Comparison of ENCODE assay signal across 9 cellular contexts in genomic region chr9:100324594-100325200, GRCh38. TPM values are rescaled to one million over a fixed set of nuclear protein-coding genes. Genes with fewer than 3 reads are reported as not detected.
A peak's percentile ranks its signal among the peaks of the same experiment; 100 is the strongest.
DNase-seq lines count a peak whose midpoint lies in the region; ATAC-seq and TF ChIP-seq lines count a peak whose summit lies in the region.
"Had no signal": no experiment of that assay in that cellular context is flagged by ENCODE, and none has a peak within 500 bp of the region (broad histone marks: within the 10 kb centered on the region; RNA-seq: fewer than 3 reads in every experiment).

No MANE protein-coding gene starts in this region.

- H3K9me3 ChIP-seq in BE2C (no peaks in the 10 kb centered on the region), HCT116 (ENCODE audit: control insufficient read depth in 1 of 2, insufficient read depth in 1 of 2, low read depth in 1 of 2, low read length in 2 of 2) (no peaks in the 10 kb centered on the region), SU-DHL-6 (ENCODE audit: insufficient read depth, low read length) (no peaks in the 10 kb centered on the region), stomach (no peaks in the 10 kb centered on the region)

- CTCF ChIA-PET in HCT116 (lab: Charles Lee) = interaction anchor here (0.6 to 2.7 kb wide), 26 partner anchors 9 to 1162 kb away, joined by 3 to 17 read pairs (median 4); partner anchors contain the start of genes TEX10 and TMEFF1

- H3K4me1 ChIP-seq in BE2C = no peaks in the 10 kb centered on the region; the same call in 1 of the 2 replicates
- H3K4me1 ChIP-seq in HCT116 (ENCODE audit: control insufficient read depth in 1 of 2, insufficient read depth in 2 of 2, low read length in 2 of 2) = no peaks in the 10 kb centered on the region
- peaks cover 0 to 7% (median 0%) of the 10 kb centered on the region in 4 donors for H3K4me1 ChIP-seq in stomach

- H3K27me3 ChIP-seq in BE2C (no peaks in the 10 kb centered on the region), HCT116 (ENCODE audit: insufficient read depth, low read length) (no peaks in the 10 kb centered on the region), SU-DHL-6 (ENCODE audit: low read length) (no peaks in the 10 kb centered on the region), stomach (no peaks in the 10 kb centered on the region)

- BruUV-seq in HCT116 (replicated peaks; lab: Mats Ljungman, UMichigan) = no TSS peak

- H3K4me2 ChIP-seq in HCT116 (ENCODE audit: low read length) (no peak overlapping the region), SU-DHL-6 (ENCODE audit: low read depth, low read length, poor library complexity, severe bottlenecking) (no peak overlapping the region)

- TF ChIP-seq CTCF in BE2C (IDR thresholded peaks at IDR 0.05; ENCODE audit: low read depth, low read length) (peak; percentile 49), HCT116 (IDR thresholded peaks at IDR 0.05 in 2 of 3, conservative IDR thresholded peaks at IDR 0.05 in 1 of 3; ENCODE audit: borderline replicate concordance in 1 of 3, insufficient read depth in 1 of 3, low read depth in 2 of 3, low read length in 2 of 3) (peak; percentile 28 to 62 (median 36); a peak in 4 of 6 replicates), SU-DHL-6 (IDR thresholded peaks at IDR 0.05; ENCODE audit: insufficient read depth, low read length, poor library complexity, severe bottlenecking) (peak; percentile 22), stomach (IDR thresholded peaks at IDR 0.05) (peak in 3 of 7 experiments; percentile 28 to 40 (median 36))

- POLR2A ChIA-PET in HCT116 (lab: Charles Lee) = interaction anchor here (1.4 kb wide), 1 partner anchor 28 kb away, joined by 3 read pairs; the partner anchor contains the start of gene TEX10

- H3K27ac ChIP-seq in HCT116 (ENCODE audit: low read depth, low read length) (no peak overlapping the region), SU-DHL-6 (ENCODE audit: low read depth, low read length) (no peak overlapping the region), stomach (no peak overlapping the region)
- H3K27ac ChIP-seq: HL-60 had no signal

- H3K9ac ChIP-seq in HCT116 (ENCODE audit: low read length) (no peak overlapping the region), SU-DHL-6 (ENCODE audit: low read length) (no peak overlapping the region)

- H4K20me1 ChIP-seq in HCT116 (ENCODE audit: insufficient read depth) (peaks cover 18% of the 10 kb centered on the region; the same call in 1 of the 2 replicates), SU-DHL-6 (ENCODE audit: low read depth, low read length) (peaks cover 8% of the 10 kb centered on the region; the same call in 1 of the 2 replicates)

- ATAC-seq in HCT116 (no peak), HG03280 (IDR thresholded peaks at IDR 0.05; ENCODE audit: unreplicated experiment) (no peak), GM19395 (IDR thresholded peaks at IDR 0.05; ENCODE audit: unreplicated experiment) (no peak), HG02588 (IDR thresholded peaks at IDR 0.05; ENCODE audit: unreplicated experiment) (no peak)

- H3K36me3 ChIP-seq in BE2C (peaks cover 57% of the 10 kb centered on the region), HCT116 (ENCODE audit: control insufficient read depth in 1 of 2, insufficient read depth in 2 of 2, low read length in 2 of 2) (peaks cover 47% of the 10 kb centered on the region in 2 experiments), SU-DHL-6 (ENCODE audit: low read length) (peaks cover 79% of the 10 kb centered on the region), stomach (peaks cover 0 to 62% (median 47%) of the 10 kb centered on the region in 4 donors)

- TF ChIP-seq RAD21 in HCT116 (IDR thresholded peaks at IDR 0.05; ENCODE audit: low read depth) = peak; percentile 37

- WGBS in stomach, 5 donors = 53 to 63% (median 55%) methylated on average over 4 of the region's 4 CpGs

- intact Hi-C loops in HCT116 (cut with micrococcal nuclease) (loop anchor here (2.0 to 5.0 kb wide), 4 partner anchors 273 to 1057 kb away; no protein-coding TSS in a partner anchor), stomach (cut with DNase I; ENCODE audit: low total_unique reads) (no loop called here)

- H3K79me2 ChIP-seq in HCT116 (ENCODE audit: insufficient read depth, low read length) (peaks cover 81% of the 10 kb centered on the region), SU-DHL-6 (ENCODE audit: insufficient read depth, low read length) (peaks cover 15% of the 10 kb centered on the region)

- RAD21 ChIA-PET in HCT116 (lab: Charles Lee; ENCODE audit: low non-redundant PET in 1 of 2, low total read pairs in 2 of 2, uncharacterized antibody in 2 of 2, unreplicated experiment in 2 of 2) = no interaction called here

- DNase-seq in BE2C (no peak), HCT116 (ENCODE audit: low read depth, low spot score) (peak; percentile 27), hepatic stellate cell (ENCODE audit: low spot score) (peak; percentile 21), stomach (no peak)

- peaks cover 35% of the 10 kb centered on the region for H3F3A ChIP-seq in SU-DHL-6 (ENCODE audit: insufficient read depth)

- H2AFZ ChIP-seq in HCT116 (ENCODE audit: low read depth, low read length, poor library complexity, severe bottlenecking) (no peak overlapping the region), SU-DHL-6 (ENCODE audit: low read depth, low read length, severe bottlenecking) (no peak overlapping the region)

- H3K9me2 ChIP-seq in HCT116 (ENCODE audit: insufficient read depth) (no peaks in the 10 kb centered on the region), SU-DHL-6 (replicated peaks; ENCODE audit: insufficient read depth, low read length) (no peaks in the 10 kb centered on the region)

- TF ChIP-seq EP300 in stomach (IDR thresholded peaks at IDR 0.05) = no peak

- TF ChIP-seq POLR2A in HCT116 (IDR thresholded peaks at IDR 0.05; ENCODE audit: borderline replicate concordance, extremely low read depth, insufficient read depth, insufficient read length) (no peak), stomach (IDR thresholded peaks at IDR 0.05) (no peak)

- H3K4me3 ChIP-seq in BE2C (ENCODE audit: low read depth, low read length) = no peak overlapping the region
- H3K4me3 ChIP-seq in HCT116 (replicated peaks in 1 of 2; ENCODE audit: low read depth in 1 of 2, low read length in 2 of 2) = no peak overlapping the region
- no peak overlapping the region for H3K4me3 ChIP-seq in SU-DHL-6 (ENCODE audit: insufficient read depth, low read length, poor library complexity, severe bottlenecking)
- no peak overlapping the region for H3K4me3 ChIP-seq in stomach

TF ChIP-seq in HCT116, 20 proteins besides CTCF, POLR2A, EP300 and RAD21:
- TF ChIP-seq YY1 (IDR thresholded peaks at IDR 0.05; ENCODE audit: extremely low read depth, insufficient replicate concordance, low read depth, low read length) = no peak
- TF ChIP-seq CBX3 (IDR thresholded peaks at IDR 0.05; ENCODE audit: low read depth) = no peak

RNA-seq across cellular contexts. Expression of gene TEX10, which starts 28.0 kb away (rescaled TPM):
- 22.8 TPM for polyA plus RNA-seq in BE2C (2012; ENCODE audit: insufficient read depth, insufficient read length, low read depth)
- 53.0 TPM for total RNA-seq in HCT116 (2021; ENCODE audit: unreplicated experiment)
- 20.4 and 27.0 TPM in 2 replicates for polyA plus RNA-seq in HCT116 (2012)
- total RNA-seq in stomach = 10 to 100 TPM in 3 of 5 donors, 1 to 10 TPM in 2; 8.7 to 44.9 (median 23.8) TPM
- 1 to 10 TPM; 4.9 to 6.2 (median 5.7) TPM for polyA plus RNA-seq in stomach

Comparison
In these comparisons a context has a peak if more than half of its experiments do, and no peak if none do; other contexts are left out.
1. DNase-seq: peak in HCT116 (single experiment) and hepatic stellate cell (single experiment); none in BE2C (single experiment) and stomach (single experiment).